23 cellular contexts compared by ENCODE assay signal in the genomic region with DNA sequence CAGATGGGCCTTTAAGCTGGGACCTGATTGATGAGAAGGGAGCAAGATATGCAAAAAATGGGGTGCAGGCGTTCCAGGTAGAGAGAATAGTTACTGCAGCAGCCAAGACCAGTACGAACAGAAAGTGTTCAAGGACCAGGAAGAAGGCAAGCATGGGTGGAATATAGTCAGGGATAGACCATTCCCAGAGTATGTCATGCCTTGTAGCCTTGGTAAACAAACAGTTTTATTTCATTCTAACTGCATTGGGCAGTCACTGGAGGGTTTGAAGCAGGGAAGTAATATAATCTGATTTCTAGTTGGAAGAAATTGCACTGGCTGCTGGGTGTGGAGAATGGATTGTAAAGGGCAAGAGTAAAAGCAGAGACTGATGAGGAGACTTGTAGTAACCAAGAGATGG. TPM values are rescaled to one million over a fixed set of nuclear protein-coding genes. Genes with fewer than 3 reads are reported as not detected.
"Had no signal": no experiment of that assay in that cellular context is flagged by ENCODE, and none has a peak within 500 bp of the region (broad histone marks: within the 10 kb centered on the region; RNA-seq: fewer than 3 reads in every experiment).

No MANE protein-coding gene starts in this region.

- DNase-seq: activated CD4-positive, alpha-beta T cell treated with anti-CD3 and anti-CD28 coated beads for 36 hours; activated CD4-positive, alpha-beta T cell treated with anti-CD3 and anti-CD28 coated beads, Interleukin-2, amount 50 U/mL, for 4 hours; activated naive CD4-positive, alpha-beta T cell treated with anti-CD3 and anti-CD28 coated beads, Interleukin-2, amount 50 U/mL, for 16 hours; activated naive CD8-positive, alpha-beta T cell treated with anti-CD3 and anti-CD28 coated beads, Interleukin-2, amount 10 ng/mL, durations not matched to agents 7 days and 5 days; activated T-cell treated with anti-CD3 and anti-CD28 coated beads, Interleukin-2, amount 50 U/mL, for 24 hours; aorta; colonic mucosa; Kasumi-1; KBM-7; NCI-H1105 treated with DMSO at 0.1 percent for 48 hours; NCI-H1436 treated with DMSO at 0.1 percent for 48 hours; NCI-H187; NCI-H2081; NCI-H446; NCI-H524; PC-3; SHP77; SW 1271; T-helper 17 cell had no signal

- H3K27me3 Mint-ChIP-seq: activated CD4-positive, alpha-beta T cell treated with anti-CD3 and anti-CD28 coated beads for 36 hours; activated naive CD8-positive, alpha-beta T cell treated with anti-CD3 and anti-CD28 coated beads, Interleukin-2, amount 10 ng/mL, durations not matched to agents 7 days and 5 days; activated T-cell treated with anti-CD3 and anti-CD28 coated beads, Interleukin-2, amount 50 U/mL, for 24 hours; T-helper 17 cell had no signal

- ATAC-seq: activated CD4-positive, alpha-beta T cell treated with anti-CD3 and anti-CD28 coated beads for 36 hours; PC-3; SK-N-SH treated with all-trans-retinoic acid at 6 μM for 48 hours; T-helper 17 cell had no signal

- H3K4me3 Mint-ChIP-seq: activated CD4-positive, alpha-beta T cell treated with anti-CD3 and anti-CD28 coated beads for 36 hours; activated naive CD8-positive, alpha-beta T cell treated with anti-CD3 and anti-CD28 coated beads, Interleukin-2, amount 10 ng/mL, durations not matched to agents 7 days and 5 days; activated T-cell treated with anti-CD3 and anti-CD28 coated beads, Interleukin-2, amount 50 U/mL, for 24 hours; T-helper 17 cell had no signal

- H3K27ac Mint-ChIP-seq: activated CD4-positive, alpha-beta T cell treated with anti-CD3 and anti-CD28 coated beads for 36 hours; activated naive CD8-positive, alpha-beta T cell treated with anti-CD3 and anti-CD28 coated beads, Interleukin-2, amount 10 ng/mL, durations not matched to agents 7 days and 5 days; T-helper 17 cell had no signal

- H3K9me3 Mint-ChIP-seq: activated naive CD8-positive, alpha-beta T cell treated with anti-CD3 and anti-CD28 coated beads, Interleukin-2, amount 10 ng/mL, durations not matched to agents 7 days and 5 days; activated T-cell treated with anti-CD3 and anti-CD28 coated beads, Interleukin-2, amount 50 U/mL, for 24 hours had no signal

RNA-seq across cellular contexts. Expression of a gene that starts 30.5 kb away (rescaled TPM):
- total RNA-seq: aorta, cerebellum, colonic mucosa, PC-3, SJSA1 had no signal

RNA-seq across cellular contexts. Expression of a gene that starts 46.3 kb away (rescaled TPM):
- total RNA-seq: aorta, breast epithelium, cerebellum, colonic mucosa, PC-3, SJSA1, T-helper 17 cell had no signal
